Comparison of ENCODE assay signal across 29 cellular contexts in genomic region chr6:154806804-154807203, GRCh38.
DNase-seq lines count a peak whose midpoint lies in the region; ATAC-seq and TF ChIP-seq lines count a peak whose summit lies in the region.
"Had no signal": no experiment of that assay in that cellular context is flagged by ENCODE, and none has a peak within 500 bp of the region (broad histone marks: within the 10 kb centered on the region; RNA-seq: fewer than 3 reads in every experiment).

No MANE protein-coding gene starts in this region.

- no peak for ATAC-seq in natural killer cell
- ATAC-seq in natural killer cell treated with Interleukin-12 subunit alpha and Interleukin-12 subunit beta and Interleukin-15 and Interleukin-18, amount 100 ng/mL, for 72 hours, result no peak
- no peak for ATAC-seq in memory B cell (ENCODE audit: low read depth)
- no peak for ATAC-seq in HG02870 (IDR thresholded peaks at IDR 0.05; ENCODE audit: unreplicated experiment)
- ATAC-seq in HG03175 (IDR thresholded peaks at IDR 0.05; ENCODE audit: unreplicated experiment), result no peak
- ATAC-seq: gastroesophageal sphincter, left colon had no signal

- H3K36me3 ChIP-seq in thyroid gland, result peaks cover 18 to 23% of the 10 kb centered on the region in 2 donors

- H3K27me3 Mint-ChIP-seq in natural killer cell (ENCODE audit: low read depth in 2 of 2) (no peaks in the 10 kb centered on the region), memory B cell (no peaks in the 10 kb centered on the region)
- no peaks in the 10 kb centered on the region for H3K27me3 Mint-ChIP-seq in natural killer cell treated with Interleukin-12 subunit alpha and Interleukin-12 subunit beta and Interleukin-15 and Interleukin-18, amount 100 ng/mL, for 72 hours
- H3K27me3 Mint-ChIP-seq: activated T-cell treated with anti-CD3 and anti-CD28 coated beads, Interleukin-2, amount 50 U/mL, for 24 hours had no signal

- intact Hi-C loops in natural killer cell (cut with micrococcal nuclease) (no loop called here), thyroid gland (cut with DNase I) (loop anchor here (5.0 kb wide), 2 partner anchors 70 to 130 kb away; no protein-coding TSS in a partner anchor)

- peak overlapping the region in 2 of 3 donors; percentile 20 to 75 for H3K27ac ChIP-seq in thyroid gland
- H3K27ac ChIP-seq: BLaER1, cardiac muscle cell, esophagus muscularis mucosa, gastroesophageal sphincter, hepatocyte, upper lobe of left lung had no signal

- peak overlapping the region; percentile 6 to 29 for H3K27ac Mint-ChIP-seq in natural killer cell
- no peak overlapping the region for H3K27ac Mint-ChIP-seq in natural killer cell treated with Interleukin-12 subunit alpha and Interleukin-12 subunit beta and Interleukin-15 and Interleukin-18, amount 100 ng/mL, for 72 hours
- H3K27ac Mint-ChIP-seq in memory B cell, result peak overlapping the region; percentile 15
- H3K27ac Mint-ChIP-seq: activated T-cell treated with anti-CD3 and anti-CD28 coated beads, Interleukin-2, amount 50 U/mL, for 24 hours had no signal

- no peak for TF ChIP-seq POLR2A in thyroid gland (IDR thresholded peaks at IDR 0.05)

- TF ChIP-seq CTCF in natural killer cell (IDR thresholded peaks at IDR 0.05), result no peak
- no peak for TF ChIP-seq CTCF in thyroid gland (IDR thresholded peaks at IDR 0.05)

- H3K4me1 ChIP-seq in thyroid gland, result peaks cover 0 to 8% of the 10 kb centered on the region in 2 donors
- H3K4me1 ChIP-seq: BLaER1, upper lobe of left lung had no signal

- no peaks in the 10 kb centered on the region for H3K9me3 ChIP-seq in thyroid gland
- H3K9me3 ChIP-seq: BLaER1, esophagus muscularis mucosa, gastroesophageal sphincter, upper lobe of left lung had no signal

- WGBS in thyroid gland, 2 donors, result 33 to 35% methylated on average over 3 of the region's 3 CpGs

- H3K9me3 Mint-ChIP-seq in natural killer cell, result no peaks in the 10 kb centered on the region
- no peaks in the 10 kb centered on the region for H3K9me3 Mint-ChIP-seq in natural killer cell treated with Interleukin-12 subunit alpha and Interleukin-12 subunit beta and Interleukin-15 and Interleukin-18, amount 100 ng/mL, for 72 hours
- no peaks in the 10 kb centered on the region for H3K9me3 Mint-ChIP-seq in memory B cell
- H3K9me3 Mint-ChIP-seq: activated T-cell treated with anti-CD3 and anti-CD28 coated beads, Interleukin-2, amount 50 U/mL, for 24 hours; H9 had no signal

- H3K4me3 Mint-ChIP-seq in natural killer cell (no peak overlapping the region), memory B cell (no peak overlapping the region)
- H3K4me3 Mint-ChIP-seq in natural killer cell treated with Interleukin-12 subunit alpha and Interleukin-12 subunit beta and Interleukin-15 and Interleukin-18, amount 100 ng/mL, for 72 hours, result no peak overlapping the region
- H3K4me3 Mint-ChIP-seq: activated T-cell treated with anti-CD3 and anti-CD28 coated beads, Interleukin-2, amount 50 U/mL, for 24 hours; H9 had no signal

- H3K27me3 ChIP-seq in thyroid gland, result no peaks in the 10 kb centered on the region
- H3K27me3 ChIP-seq: BLaER1, cardiac muscle cell, esophagus muscularis mucosa, gastroesophageal sphincter, hepatocyte, upper lobe of left lung had no signal

- H3K36me3 Mint-ChIP-seq in natural killer cell (peaks cover 18% of the 10 kb centered on the region), memory B cell (peaks cover 31% of the 10 kb centered on the region)
- peaks cover 27% of the 10 kb centered on the region for H3K36me3 Mint-ChIP-seq in natural killer cell treated with Interleukin-12 subunit alpha and Interleukin-12 subunit beta and Interleukin-15 and Interleukin-18, amount 100 ng/mL, for 72 hours

- DNase-seq in natural killer cell, result no peak
- no peak for DNase-seq in natural killer cell treated with Interleukin-12 subunit alpha and Interleukin-12 subunit beta and Interleukin-15 and Interleukin-18, amount 100 ng/mL, for 72 hours (ENCODE audit: low spot score)
- peak; percentile 9 for DNase-seq in astrocyte of the hippocampus (ENCODE audit: low read depth, low spot score)
- no peak for DNase-seq in memory B cell (ENCODE audit: low spot score in 2 of 2)
- no peak for DNase-seq in thyroid gland
- no peak for DNase-seq in AG08396 (ENCODE audit: low spot score)
- DNase-seq: ACHN; activated CD4-positive, alpha-beta T cell treated with anti-CD3 and anti-CD28 coated beads for 4 hours; activated naive CD4-positive, alpha-beta T cell treated with Interleukin-2 at 50 U/mL for 16 hours; activated T-cell treated with anti-CD3 and anti-CD28 coated beads, Interleukin-2, amount 50 U/mL, for 24 hours; amniotic stem cell; cortex of kidney; GF-D8; H9; left colon; mesendoderm; NCI-H1436 treated with DMSO at 0.1 percent for 48 hours; NCI-H2107; NCI-H446; occipital lobe; small intestine; upper lobe of left lung had no signal

- H3K4me1 Mint-ChIP-seq in natural killer cell, result no peaks in the 10 kb centered on the region
- H3K4me1 Mint-ChIP-seq in natural killer cell treated with Interleukin-12 subunit alpha and Interleukin-12 subunit beta and Interleukin-15 and Interleukin-18, amount 100 ng/mL, for 72 hours (ENCODE audit: low read depth in 2 of 2), result peaks cover 0 to 4% of the 10 kb centered on the region in 2 donors
- no peaks in the 10 kb centered on the region for H3K4me1 Mint-ChIP-seq in memory B cell
- H3K4me1 Mint-ChIP-seq: H9 had no signal

- no peak overlapping the region for H3K4me3 ChIP-seq in thyroid gland (replicated peaks in 1 of 3)
- H3K4me3 ChIP-seq: BLaER1, cardiac muscle cell, esophagus muscularis mucosa, gastroesophageal sphincter, hepatocyte, upper lobe of left lung had no signal

Comparison
In these comparisons a context has a peak if more than half of its experiments do, and no peak if none do; other contexts are left out.
1. H3K27ac Mint-ChIP-seq: peak in natural killer cell (2 of 2) and memory B cell (single experiment); none in natural killer cell treated with Interleukin-12 subunit alpha and Interleukin-12 subunit beta and Interleukin-15 and Interleukin-18, amount 100 ng/mL, for 72 hours (0 of 2).